In genomic region chrX:53422091-53422914, GRCh38 we compare ENCODE assay signal across 8 cellular contexts. TPM values are rescaled to one million over a fixed set of nuclear protein-coding genes. Genes with fewer than 3 reads are reported as not detected.
DNase-seq lines count a peak whose midpoint lies in the region; ATAC-seq lines count a peak whose summit lies in the region.

RIBC1 (plus strand) TSS chrX:53422873; CDS start chrX:53426277, 3,404 bp downstream.
SMC1A (minus strand) TSS chrX:53422654; CDS start chrX:53422600, 54 bp downstream.

- H3K4me3 ChIP-seq in effector memory CD4-positive, alpha-beta T cell (ENCODE audit: insufficient read depth, low read depth, low read length, poor library complexity, severe bottlenecking) = peak within 1 kb of the TSS; percentile 61

- no peaks in the 10 kb centered on the region for H3K36me3 ChIP-seq in effector memory CD4-positive, alpha-beta T cell (ENCODE audit: control insufficient read depth, insufficient read depth, low read length)

- H3K27ac ChIP-seq in effector memory CD4-positive, alpha-beta T cell (ENCODE audit: insufficient read depth, low read length, poor library complexity, severe bottlenecking) = peak within 1 kb of the TSS; percentile 89

- ATAC-seq in GM21367 (IDR thresholded peaks at IDR 0.05; ENCODE audit: unreplicated experiment) = peak; percentile 93

- H3K27me3 ChIP-seq in effector memory CD4-positive, alpha-beta T cell (replicated peaks; ENCODE audit: control insufficient read depth, insufficient read depth, low read length, poor library complexity, severe bottlenecking) = no peaks in the 10 kb centered on the region

- H3K9me3 ChIP-seq in effector memory CD4-positive, alpha-beta T cell (ENCODE audit: control insufficient read depth, low read length) = no peaks in the 10 kb centered on the region

- peak; percentile 94 for DNase-seq in COR-L47 (lab: John Stamatoyannopoulos, UW)
- peak; percentile 94 for DNase-seq in HT1080 (ENCODE audit: low read depth)
- DNase-seq in NOMO-1 (lab: John Stamatoyannopoulos, UW; ENCODE audit: unreplicated experiment in 2 of 2) = peak; percentile 85 to 89
- DNase-seq in activated CD8-positive, alpha-beta memory T cell treated with anti-CD3 and anti-CD28 coated beads for 48 hours (ENCODE audit: low read depth in 2 of 3, low spot score in 2 of 3) = peak; percentile 68 to 91 (median 91)
- DNase-seq in effector memory CD4-positive, alpha-beta T cell = peak; percentile 90 to 98 (median 93)
- DNase-seq in lung microvascular endothelial cell (ENCODE audit: low read depth in 2 of 2) = peak; percentile 98 to 99
- peak; percentile 74 to 90 (median 89) for DNase-seq in stimulated activated CD4-positive, alpha-beta T cell treated with anti-CD3 and anti-CD28 coated beads, TNF-alpha, amount 100 ng/mL, for 4 hours (ENCODE audit: low read depth in 3 of 3)

- H3K4me1 ChIP-seq in effector memory CD4-positive, alpha-beta T cell (ENCODE audit: control insufficient read depth, insufficient read depth, low read length, poor library complexity, severe bottlenecking) = peaks cover 7% of the 10 kb centered on the region

RNA-seq across cellular contexts. Expression of gene RIBC1, which starts in this region (rescaled TPM):
- total RNA-seq in HT1080 (2014; rRNA removed; shearing (Covaris generic)) = 0.17 and 0.19 TPM in 2 replicates
- 1.1 and 1.4 TPM in 2 replicates for polyA plus RNA-seq in HT1080 (2015; cell fraction: cytosol; rRNA removed)
- polyA plus RNA-seq in HT1080 (2015; cell fraction: nucleus; rRNA removed) = 0.18 and 0.90 TPM in 2 replicates
- under 0.01 TPM in 1 of 2 replicates, not detected in the other for total RNA-seq in lung microvascular endothelial cell

RNA-seq across cellular contexts. Expression of gene SMC1A, which starts in this region (rescaled TPM):
- 18.6 and 26.0 TPM in 2 replicates for total RNA-seq in HT1080 (2014; rRNA removed; shearing (Covaris generic))
- 16.3 and 16.7 TPM in 2 replicates for polyA plus RNA-seq in HT1080 (2015; cell fraction: cytosol; rRNA removed)
- 41.8 and 43.9 TPM in 2 replicates for polyA plus RNA-seq in HT1080 (2015; cell fraction: nucleus; rRNA removed)
- 8.9 and 9.5 TPM in 2 replicates for total RNA-seq in lung microvascular endothelial cell

Comparison
In these comparisons a context has a peak if more than half of its experiments do, and no peak if none do; other contexts are left out.
1. Peak in every context shown above with its lines: DNase-seq, ATAC-seq, H3K4me3 ChIP-seq and H3K27ac ChIP-seq.